Comparison of ENCODE assay signal across 9 cellular contexts in the genomic region with DNA sequence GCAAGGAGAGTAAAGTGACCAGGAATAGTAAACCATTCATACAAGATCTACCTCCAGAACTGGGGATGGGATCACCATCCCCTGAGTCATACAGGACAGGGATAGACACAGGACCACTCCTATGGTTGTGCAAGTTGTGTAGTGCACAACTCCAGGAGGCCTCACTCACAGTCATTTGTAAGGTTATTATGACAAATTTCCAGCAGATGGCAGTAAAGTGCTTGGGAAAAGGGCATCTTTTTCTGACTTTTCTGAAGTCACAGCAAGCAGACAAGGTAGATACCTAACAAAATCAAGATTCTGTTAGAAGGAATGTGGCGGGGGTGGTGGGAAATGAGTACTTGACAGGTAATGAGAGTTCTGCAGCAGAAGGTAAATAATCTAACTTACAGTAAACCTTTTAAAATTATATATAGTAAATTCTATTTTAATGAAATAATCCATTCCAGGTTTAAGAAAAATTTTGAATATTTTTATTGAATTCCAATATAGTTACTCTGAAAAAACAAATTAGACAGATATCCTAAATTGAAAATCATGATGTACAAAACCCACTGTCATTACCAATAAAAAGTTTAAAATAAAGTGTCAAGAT. TPM values are rescaled to one million over a fixed set of nuclear protein-coding genes. Genes with fewer than 3 reads are reported as not detected.
DNase-seq lines count a peak whose midpoint lies in the region; ATAC-seq, FAIRE-seq and TF ChIP-seq lines count a peak whose summit lies in the region.
"Had no signal": no experiment of that assay in that cellular context is flagged by ENCODE, and none has a peak within 500 bp of the region (broad histone marks: within the 10 kb centered on the region; RNA-seq: fewer than 3 reads in every experiment).

No MANE protein-coding gene starts in this region.

- H3K4me1 ChIP-seq in breast epithelium, result no peaks in the 10 kb centered on the region
- H3K4me1 ChIP-seq in keratinocyte (ENCODE audit: control insufficient read depth, extremely low read depth, insufficient read depth, low read length), result peaks cover 19% of the 10 kb centered on the region
- H3K4me1 ChIP-seq in testis, result peaks cover 4% of the 10 kb centered on the region

- H3K27me3 ChIP-seq in HL-60 (ENCODE audit: insufficient read depth, poor library complexity, severe bottlenecking) (no peaks in the 10 kb centered on the region), breast epithelium (no peaks in the 10 kb centered on the region), keratinocyte (ENCODE audit: control insufficient read depth, extremely low read depth, insufficient read depth, low read length) (no peaks in the 10 kb centered on the region), testis (no peaks in the 10 kb centered on the region)
- H3K27me3 ChIP-seq: SJSA1 had no signal

- no peak overlapping the region for H3K4me2 ChIP-seq in keratinocyte (ENCODE audit: control insufficient read depth, extremely low read depth, insufficient read depth, low read depth, low read length)

- ATAC-seq in GM18519 (IDR thresholded peaks at IDR 0.05; ENCODE audit: low FRiP score, unreplicated experiment), result peak; percentile 50
- ATAC-seq in GM19351 (IDR thresholded peaks at IDR 0.05; ENCODE audit: unreplicated experiment), result no peak

- dilution Hi-C loops in keratinocyte (cut with MboI; ENCODE audit: extremely low pct_ligation_motif_present, low sequenced_read_pairs), result no loop called here

- no peak overlapping the region for H2AFZ ChIP-seq in keratinocyte (ENCODE audit: control insufficient read depth, low read length)

- no peaks in the 10 kb centered on the region for H3K36me3 ChIP-seq in breast epithelium
- peaks cover 0 to 5% of the 10 kb centered on the region in 2 experiments for H3K36me3 ChIP-seq in keratinocyte (ENCODE audit: control insufficient read depth in 2 of 2, extremely low read depth in 1 of 2, insufficient read depth in 2 of 2, low read length in 2 of 2)
- H3K36me3 ChIP-seq in testis (ENCODE audit: low read depth, missing control alignments), result no peaks in the 10 kb centered on the region

- TF ChIP-seq CTCF in HL-60 (IDR thresholded peaks at IDR 0.05; ENCODE audit: insufficient read depth, low read length), result no peak
- peak in 2 of 3 donors; percentile 62 to 66 for TF ChIP-seq CTCF in breast epithelium (IDR thresholded peaks at IDR 0.05)
- TF ChIP-seq CTCF in keratinocyte (optimal IDR thresholded peaks at IDR 0.05 in 1 of 3, IDR thresholded peaks at IDR 0.05 in 1 of 3, conservative IDR thresholded peaks at IDR 0.05 in 1 of 3; ENCODE audit: extremely low read depth in 1 of 3, insufficient read depth in 2 of 3, low read length in 3 of 3), result peak; percentile 52 to 59 (median 57)
- TF ChIP-seq CTCF in testis (IDR thresholded peaks at IDR 0.05), result peak; percentile 45 to 71 (median 60)

- no peak overlapping the region for H3K9ac ChIP-seq in keratinocyte (ENCODE audit: control insufficient read depth, extremely low read depth, insufficient read depth, low read length)

- H3K9me1 ChIP-seq in keratinocyte (ENCODE audit: control insufficient read depth, extremely low read depth, insufficient read depth, low read length), result no peaks in the 10 kb centered on the region

- no peaks in the 10 kb centered on the region for H3K79me2 ChIP-seq in keratinocyte (ENCODE audit: control insufficient read depth, insufficient read depth, low read length)

- peak; percentile 25 for DNase-seq in COLO668 (lab: John Stamatoyannopoulos, UW; ENCODE audit: unreplicated experiment)
- peak; percentile 53 to 61 for DNase-seq in HL-60 (ENCODE audit: low read depth in 1 of 2, low spot score in 1 of 2)
- DNase-seq in OCI-M1 (lab: John Stamatoyannopoulos, UW), result peak; percentile 79
- DNase-seq in breast epithelium (ENCODE audit: low spot score in 2 of 2), result no peak
- no peak for DNase-seq in keratinocyte (ENCODE audit: low read depth, low spot score)
- no peak for DNase-seq in testis

- TF ChIP-seq POLR2A in breast epithelium (IDR thresholded peaks at IDR 0.05) (no peak), testis (IDR thresholded peaks at IDR 0.05) (no peak)

- WGBS in testis, 2 donors, result 48 to 71% methylated on average over 1 of the region's 1 CpG

- H3K4me3 ChIP-seq in HL-60 (replicated peaks; ENCODE audit: insufficient read depth, low read length), result no peak overlapping the region
- no peak overlapping the region for H3K4me3 ChIP-seq in breast epithelium
- H3K4me3 ChIP-seq in keratinocyte (ENCODE audit: control insufficient read depth in 2 of 3, extremely low read depth in 1 of 3, insufficient read depth in 2 of 3, low read depth in 1 of 3, low read length in 3 of 3), result no peak overlapping the region
- no peak overlapping the region for H3K4me3 ChIP-seq in testis
- H3K4me3 ChIP-seq: SJSA1 had no signal

- FAIRE-seq in keratinocyte (lab: Jason Lieb, UNC), result peak; percentile 44

- H3K27ac ChIP-seq in HL-60 (replicated peaks) (no peak overlapping the region), breast epithelium (no peak overlapping the region), keratinocyte (ENCODE audit: control insufficient read depth, insufficient read depth, low read length) (no peak overlapping the region), testis (no peak overlapping the region)
- H3K27ac ChIP-seq: SJSA1 had no signal

- intact Hi-C loops in breast epithelium (cut with DNase I; ENCODE audit: low total_unique reads), result loop anchor here (5.0 kb wide), 1 partner anchor 319 kb away; no protein-coding TSS in a partner anchor
- intact Hi-C loops in testis (cut with DNase I; ENCODE audit: low total_unique reads), result loop anchor here (5.0 kb wide), 1 partner anchor 324 kb away; no protein-coding TSS in a partner anchor

- H4K20me1 ChIP-seq in keratinocyte (ENCODE audit: control insufficient read depth, extremely low read depth, insufficient read depth, low read length), result no peaks in the 10 kb centered on the region

- no peaks in the 10 kb centered on the region for H3K9me3 ChIP-seq in breast epithelium
- H3K9me3 ChIP-seq in keratinocyte (ENCODE audit: control insufficient read depth, low read depth, low read length), result no peaks in the 10 kb centered on the region
- H3K9me3 ChIP-seq in testis, result no peaks in the 10 kb centered on the region
- H3K9me3 ChIP-seq: SJSA1 had no signal

RNA-seq across cellular contexts. Expression of a gene that starts 16.7 kb away (rescaled TPM):
- total RNA-seq in breast epithelium (10 to 100 TPM in 2 of 3 donors, 1 to 10 TPM in 1; 6.9 to 16.1 (median 11.5) TPM), testis (10 to 100 TPM; 22.5 to 29.4 TPM)
- polyA plus RNA-seq in keratinocyte (1.0 to 2.2 TPM (median 1.6 TPM) in 3 replicates), testis (ENCODE audit: insufficient read depth, low read depth, low replicate concordance) (16.1 TPM)
- polyA plus RNA-seq in keratinocyte (2011; ENCODE audit: low read depth), result 16.7 TPM
- polyA plus RNA-seq in keratinocyte (2011; cell fraction: cytosol; rRNA removed), result 0.55 and 1.2 TPM in 2 replicates
- 2.6 and 4.3 TPM in 2 replicates for polyA plus RNA-seq in keratinocyte (2011; cell fraction: nucleus; rRNA removed)
- polyA plus RNA-seq in keratinocyte (2012; ENCODE audit: low replicate concordance), result 1.2 and 3.7 TPM in 2 replicates
- polyA minus RNA-seq in keratinocyte, result 1.2 to 4.6 TPM (median 1.5 TPM) in 3 replicates
- 1.2 TPM for polyA minus RNA-seq in keratinocyte (2011; cell fraction: cytosol; rRNA and poly(A)+ RNA removed)
- 3.7 and 5.5 TPM in 2 replicates for polyA minus RNA-seq in keratinocyte (2011; cell fraction: nucleus; rRNA and poly(A)+ RNA removed)

RNA-seq across cellular contexts. Expression of a gene that starts 42.1 kb away (rescaled TPM):
- total RNA-seq in breast epithelium, result 100 to 1,000 TPM; 462 to 657 (median 527) TPM
- polyA plus RNA-seq in keratinocyte, result 410 to 661 TPM (median 484 TPM) in 3 replicates
- polyA plus RNA-seq in keratinocyte (2011; ENCODE audit: low read depth), result 1,011 TPM
- polyA plus RNA-seq in keratinocyte (2011; cell fraction: cytosol; rRNA removed), result 374 and 482 TPM in 2 replicates
- 501 and 560 TPM in 2 replicates for polyA plus RNA-seq in keratinocyte (2011; cell fraction: nucleus; rRNA removed)
- polyA plus RNA-seq in keratinocyte (2012; ENCODE audit: low replicate concordance), result 325 and 537 TPM in 2 replicates
- polyA minus RNA-seq in keratinocyte, result 321 to 527 TPM (median 344 TPM) in 3 replicates
- 341 TPM for polyA minus RNA-seq in keratinocyte (2011; cell fraction: cytosol; rRNA and poly(A)+ RNA removed)
- polyA minus RNA-seq in keratinocyte (2011; cell fraction: nucleus; rRNA and poly(A)+ RNA removed), result 222 and 346 TPM in 2 replicates
- 100 to 1,000 TPM; 415 to 508 TPM for total RNA-seq in testis
- polyA plus RNA-seq in testis (ENCODE audit: insufficient read depth, low read depth, low replicate concordance), result 496 TPM

RNA-seq across cellular contexts. Expression of a gene that starts 42.6 kb away (rescaled TPM):
- total RNA-seq in breast epithelium, result 1 to 10 TPM; 3.7 to 6.2 (median 6.1) TPM
- polyA plus RNA-seq in keratinocyte, result 0.97 to 3.6 TPM (median 1.1 TPM) in 3 replicates
- polyA plus RNA-seq in keratinocyte (2011; ENCODE audit: low read depth), result 1.1 TPM
- polyA plus RNA-seq in keratinocyte (2011; cell fraction: cytosol; rRNA removed), result 1.3 and 2.1 TPM in 2 replicates
- 2.0 and 2.5 TPM in 2 replicates for polyA plus RNA-seq in keratinocyte (2011; cell fraction: nucleus; rRNA removed)
- 1.8 and 5.3 TPM in 2 replicates for polyA plus RNA-seq in keratinocyte (2012; ENCODE audit: low replicate concordance)
- polyA minus RNA-seq in keratinocyte, result 0.82 to 3.9 TPM (median 0.96 TPM) in 3 replicates
- 2.3 TPM for polyA minus RNA-seq in keratinocyte (2011; cell fraction: cytosol; rRNA and poly(A)+ RNA removed)
- 0.74 and 3.2 TPM in 2 replicates for polyA minus RNA-seq in keratinocyte (2011; cell fraction: nucleus; rRNA and poly(A)+ RNA removed)
- total RNA-seq in testis, result 10 to 100 TPM; 12.0 to 13.9 TPM
- 10.7 TPM for polyA plus RNA-seq in testis (ENCODE audit: insufficient read depth, low read depth, low replicate concordance)

Comparison
In these comparisons a context has a peak if more than half of its experiments do, and no peak if none do; other contexts are left out.
1. DNase-seq: peak in COLO668 (single experiment), HL-60 (2 of 2) and OCI-M1 (single experiment); none in breast epithelium (0 of 2), keratinocyte (single experiment) and testis (single experiment).